ENCODE assay signal across 8 cellular contexts in the genomic region with DNA sequence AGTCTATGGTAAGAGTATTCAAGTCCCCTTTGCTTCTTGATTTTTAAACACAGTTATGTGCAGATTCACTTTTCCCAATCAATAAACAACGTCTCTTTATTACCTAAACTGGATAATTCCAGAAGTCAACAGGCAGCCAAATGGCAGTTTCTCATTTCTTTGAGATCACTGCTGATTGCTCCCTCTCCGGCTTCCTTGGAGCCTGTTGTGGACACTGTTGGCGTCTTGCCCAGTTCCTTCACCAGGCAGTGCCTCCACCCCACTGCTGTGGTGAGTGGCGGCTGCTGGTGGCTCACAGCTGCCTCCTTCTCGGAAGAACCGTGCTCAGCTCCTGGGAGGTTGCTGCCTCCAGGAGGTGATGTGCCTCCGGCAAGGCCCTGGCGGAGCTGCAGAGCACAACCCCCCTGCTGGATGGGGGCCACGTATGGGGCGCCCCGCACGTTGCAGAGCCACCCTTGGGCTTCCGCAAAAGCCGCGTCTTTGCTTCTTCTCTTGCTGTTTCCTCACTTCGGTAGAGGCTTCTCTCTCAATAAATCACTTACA.
DNase-seq lines count a peak whose midpoint lies in the region; ATAC-seq, FAIRE-seq and TF ChIP-seq lines count a peak whose summit lies in the region.

No MANE protein-coding gene starts in this region.

- H3K27me3 ChIP-seq in K562 (ENCODE audit: control insufficient read depth in 2 of 2, insufficient read depth in 2 of 2, low read length in 2 of 2): no peaks in the 10 kb centered on the region

- H3K36me3 Mint-ChIP-seq in effector memory CD8-positive, alpha-beta T cell (ENCODE audit: insufficient read depth): no peaks in the 10 kb centered on the region

- H3K4me3 Mint-ChIP-seq in effector memory CD8-positive, alpha-beta T cell: no peak overlapping the region

- no peaks in the 10 kb centered on the region for H3K4me1 Mint-ChIP-seq in effector memory CD8-positive, alpha-beta T cell (ENCODE audit: low read depth in 2 of 2)

- peak; percentile 50 for TF ChIP-seq EP300 in K562 (IDR thresholded peaks at IDR 0.05; ENCODE audit: low read length)

- FAIRE-seq in K562 (lab: Jason Lieb, UNC): peak; percentile 88

- POLR2A ChIA-PET in K562 (lab: Yijun Ruan, JAX): interaction anchor here (0.6 to 1.6 kb wide), 6 partner anchors 12 to 300 kb away, joined by 3 to 5 read pairs (median 3); no protein-coding TSS in a partner anchor

- TF ChIP-seq CTCF in K562 (IDR thresholded peaks at IDR 0.05 in 2 of 3, conservative IDR thresholded peaks at IDR 0.05 in 1 of 3; ENCODE audit: insufficient read depth in 2 of 3, low read depth in 1 of 3, low read length in 3 of 3): peak; percentile 72 to 97 (median 89)

- H3K27me3 Mint-ChIP-seq in effector memory CD8-positive, alpha-beta T cell: peaks cover 18 to 32% of the 10 kb centered on the region in 2 donors

- no peaks in the 10 kb centered on the region for H3K36me3 ChIP-seq in K562 (ENCODE audit: control insufficient read depth, insufficient read depth, low read length)

- 0% methylated on average over 16 of the region's 16 CpGs for WGBS in K562 (ENCODE audit: insufficient coverage, low coverage, missing lambda C conversion rate)

- no peaks in the 10 kb centered on the region for H3K9me1 ChIP-seq in K562 (ENCODE audit: control insufficient read depth, insufficient read depth, low read length)

- H3K27ac ChIP-seq in K562 (ENCODE audit: extremely low read depth, low read depth, low read length): peak overlapping the region; percentile 38; the same call in 1 of the 3 replicates

- TF ChIP-seq POLR2A in K562 (conservative IDR thresholded peaks at IDR 0.05): no peak

- peaks cover 15 to 33% of the 10 kb centered on the region in 2 experiments for H3K4me1 ChIP-seq in K562 (replicated peaks in 1 of 2; ENCODE audit: control insufficient read depth in 2 of 2, insufficient read depth in 2 of 2, low read length in 2 of 2)

- TF ChIP-seq RAD21 in K562 (CRISPR knock-in tag; conservative IDR thresholded peaks at IDR 0.05 in 1 of 2, IDR thresholded peaks at IDR 0.05 in 1 of 2): peak; percentile 52 to 61

- peak overlapping the region; percentile 57 for H3K4me2 ChIP-seq in K562 (ENCODE audit: insufficient read depth, low read length)

- ATAC-seq in K562: peak; percentile 96
- no peak for ATAC-seq in stimulated activated naive CD8-positive, alpha-beta T cell treated with anti-CD3 and anti-CD28 coated beads, Interleukin-15, Interleukin-2, amounts not matched to agents 100 U/mL and 50 U/mL, for 24 hours
- no peak for ATAC-seq in GM18868 (IDR thresholded peaks at IDR 0.05; ENCODE audit: unreplicated experiment)
- ATAC-seq in effector memory CD8-positive, alpha-beta T cell (replicated peaks): no peak

- peak; percentile 60 for DNase-seq in DMS 273 treated with DMSO at 0.1 percent for 48 hours (lab: John Stamatoyannopoulos, UW)
- peak; percentile 70 for DNase-seq in NCI-H2081 treated with DMSO at 0.1 percent for 48 hours (lab: John Stamatoyannopoulos, UW)
- peak; percentile 60 to 93 (median 78) for DNase-seq in K562 (ENCODE audit: extremely low read depth in 1 of 4, low spot score in 3 of 4)
- peak; percentile 48 for DNase-seq in left kidney (ENCODE audit: low read depth, low spot score)
- no peak for DNase-seq in stimulated activated naive CD8-positive, alpha-beta T cell treated with anti-CD3 and anti-CD28 coated beads, Interleukin-15, Interleukin-2, amounts not matched to agents 100 U/mL and 50 U/mL, for 24 hours
- DNase-seq in T-helper 2 cell: no peak
- DNase-seq in effector memory CD8-positive, alpha-beta T cell: no peak

- no peaks in the 10 kb centered on the region for H3K79me2 ChIP-seq in K562 (ENCODE audit: control insufficient read depth, insufficient read depth, low read length)

- in situ Hi-C loops in K562 (cut with MboI): no loop called here

- H4K20me1 ChIP-seq in K562 (replicated peaks; ENCODE audit: control insufficient read depth, insufficient read depth, low read length): no peaks in the 10 kb centered on the region

- H3K4me3 ChIP-seq in K562: peak overlapping the region; percentile 3; the same call in 1 of the 2 replicates

- H3K9ac ChIP-seq in K562 (ENCODE audit: insufficient read depth in 1 of 2, low read depth in 2 of 2, low read length in 2 of 2): peak overlapping the region; percentile 24 to 86; a peak in 3 of 4 replicates

- no TSS peak for BruUV-seq in K562 (replicated peaks; lab: Mats Ljungman, UMichigan)

- CTCF ChIA-PET in K562 (lab: Yijun Ruan, JAX; ENCODE audit: low intra/inter-chr PET ratio): no interaction called here

- no peak overlapping the region for H3K27ac Mint-ChIP-seq in effector memory CD8-positive, alpha-beta T cell

- H3K9me3 ChIP-seq in K562 (replicated peaks; ENCODE audit: control insufficient read depth, insufficient read depth, low read depth, low read length): no peaks in the 10 kb centered on the region

- intact Hi-C loops in K562 (cut with micrococcal nuclease): loop anchor here (2.0 kb wide), 1 partner anchor 107 kb away; no protein-coding TSS in a partner anchor

- peak overlapping the region; percentile 93 for H2AFZ ChIP-seq in K562 (ENCODE audit: low read depth, low read length)

- no peaks in the 10 kb centered on the region for H3K9me3 Mint-ChIP-seq in effector memory CD8-positive, alpha-beta T cell

TF ChIP-seq in K562, 482 proteins besides CTCF, POLR2A, EP300 and RAD21 (continues in another document):
- TF ChIP-seq ZNF79 (CRISPR knock-in tag; IDR thresholded peaks at IDR 0.05; ENCODE audit: low read depth) (no peak), ZNF507 (tag; conservative IDR thresholded peaks at IDR 0.05) (no peak), ZKSCAN3 (CRISPR knock-in tag; IDR thresholded peaks at IDR 0.05) (no peak), RBFOX2 (IDR thresholded peaks at IDR 0.05; ENCODE audit: low read depth, low read length) (peak; percentile 52; the same call in 1 of the 2 replicates), ZFP91 (CRISPR knock-in tag; IDR thresholded peaks at IDR 0.05) (0 out of 2 replicates have a peak, but pooled peaks have one; percentile 56), SPI1 (IDR thresholded peaks at IDR 0.05; ENCODE audit: borderline replicate concordance, low read depth, low read length) (peak; percentile 75), CREB1 (IDR thresholded peaks at IDR 0.05) (0 out of 2 replicates have a peak, but pooled peaks have one; percentile 42), CREB1 (CRISPR knock-in tag; IDR thresholded peaks at IDR 0.05) (no peak), CXXC5 (CRISPR knock-in tag; IDR thresholded peaks at IDR 0.05) (0 out of 2 replicates have a peak, but pooled peaks have one; percentile 35)
- TF ChIP-seq, protein P1, sequence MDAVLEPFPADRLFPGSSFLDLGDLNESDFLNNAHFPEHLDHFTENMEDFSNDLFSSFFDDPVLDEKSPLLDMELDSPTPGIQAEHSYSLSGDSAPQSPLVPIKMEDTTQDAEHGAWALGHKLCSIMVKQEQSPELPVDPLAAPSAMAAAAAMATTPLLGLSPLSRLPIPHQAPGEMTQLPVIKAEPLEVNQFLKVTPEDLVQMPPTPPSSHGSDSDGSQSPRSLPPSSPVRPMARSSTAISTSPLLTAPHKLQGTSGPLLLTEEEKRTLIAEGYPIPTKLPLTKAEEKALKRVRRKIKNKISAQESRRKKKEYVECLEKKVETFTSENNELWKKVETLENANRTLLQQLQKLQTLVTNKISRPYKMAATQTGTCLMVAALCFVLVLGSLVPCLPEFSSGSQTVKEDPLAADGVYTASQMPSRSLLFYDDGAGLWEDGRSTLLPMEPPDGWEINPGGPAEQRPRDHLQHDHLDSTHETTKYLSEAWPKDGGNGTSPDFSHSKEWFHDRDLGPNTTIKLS (IDR thresholded peaks at IDR 0.05; ENCODE audit: borderline replicate concordance, low read depth): peak; percentile 54; the same call in 1 of the 2 replicates
- TF ChIP-seq, protein P2, sequence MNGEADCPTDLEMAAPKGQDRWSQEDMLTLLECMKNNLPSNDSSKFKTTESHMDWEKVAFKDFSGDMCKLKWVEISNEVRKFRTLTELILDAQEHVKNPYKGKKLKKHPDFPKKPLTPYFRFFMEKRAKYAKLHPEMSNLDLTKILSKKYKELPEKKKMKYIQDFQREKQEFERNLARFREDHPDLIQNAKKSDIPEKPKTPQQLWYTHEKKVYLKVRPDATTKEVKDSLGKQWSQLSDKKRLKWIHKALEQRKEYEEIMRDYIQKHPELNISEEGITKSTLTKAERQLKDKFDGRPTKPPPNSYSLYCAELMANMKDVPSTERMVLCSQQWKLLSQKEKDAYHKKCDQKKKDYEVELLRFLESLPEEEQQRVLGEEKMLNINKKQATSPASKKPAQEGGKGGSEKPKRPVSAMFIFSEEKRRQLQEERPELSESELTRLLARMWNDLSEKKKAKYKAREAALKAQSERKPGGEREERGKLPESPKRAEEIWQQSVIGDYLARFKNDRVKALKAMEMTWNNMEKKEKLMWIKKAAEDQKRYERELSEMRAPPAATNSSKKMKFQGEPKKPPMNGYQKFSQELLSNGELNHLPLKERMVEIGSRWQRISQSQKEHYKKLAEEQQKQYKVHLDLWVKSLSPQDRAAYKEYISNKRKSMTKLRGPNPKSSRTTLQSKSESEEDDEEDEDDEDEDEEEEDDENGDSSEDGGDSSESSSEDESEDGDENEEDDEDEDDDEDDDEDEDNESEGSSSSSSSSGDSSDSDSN (IDR thresholded peaks at IDR 0.05; ENCODE audit: borderline replicate concordance in 1 of 2, low read depth in 2 of 2, low read length in 2 of 2): peak; percentile 52 to 93; a peak in 2 of 4 replicates

Comparison
In these comparisons a context has a peak if more than half of its experiments do, and no peak if none do; other contexts are left out.
1. DNase-seq: peak in DMS 273 treated with DMSO at 0.1 percent for 48 hours (single experiment), NCI-H2081 treated with DMSO at 0.1 percent for 48 hours (single experiment), K562 (4 of 4) and left kidney (single experiment); none in stimulated activated naive CD8-positive, alpha-beta T cell treated with anti-CD3 and anti-CD28 coated beads, Interleukin-15, Interleukin-2, amounts not matched to agents 100 U/mL and 50 U/mL, for 24 hours (single experiment), T-helper 2 cell (0 of 5) and effector memory CD8-positive, alpha-beta T cell (0 of 3).